24 cellular contexts compared by ENCODE assay signal in the genomic region with DNA sequence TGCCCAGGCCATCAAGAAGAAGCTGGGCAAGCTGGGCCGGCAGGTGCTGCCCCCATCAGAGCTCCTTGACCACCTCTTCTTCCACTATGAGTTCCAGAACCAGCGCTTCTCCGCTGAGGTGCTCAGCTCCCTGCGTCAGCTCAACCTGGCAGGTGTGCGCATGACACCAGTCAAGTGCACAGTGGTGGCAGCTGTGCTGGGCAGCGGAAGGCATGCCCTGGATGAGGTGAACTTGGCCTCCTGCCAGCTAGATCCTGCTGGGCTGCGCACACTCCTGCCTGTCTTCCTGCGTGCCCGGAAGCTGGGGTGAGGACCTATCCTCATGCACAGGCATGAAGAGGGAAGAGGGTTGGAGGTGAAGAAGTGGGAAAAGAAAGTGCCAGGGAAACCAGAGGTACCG. TPM values are rescaled to one million over a fixed set of nuclear protein-coding genes. Genes with fewer than 3 reads are reported as not detected.
DNase-seq lines count a peak whose midpoint lies in the region; ATAC-seq and TF ChIP-seq lines count a peak whose summit lies in the region.
"Had no signal": no experiment of that assay in that cellular context is flagged by ENCODE, and none has a peak within 500 bp of the region (broad histone marks: within the 10 kb centered on the region; RNA-seq: fewer than 3 reads in every experiment).

No MANE protein-coding gene starts in this region.

- H3K9me2 ChIP-seq in hepatocyte (replicated peaks; ENCODE audit: insufficient read depth), result no peaks in the 10 kb centered on the region

- ATAC-seq in upper lobe of left lung (ENCODE audit: low FRiP score in 2 of 2), result no peak
- ATAC-seq: natural killer cell treated with Interleukin-12 subunit alpha and Interleukin-12 subunit beta and Interleukin-15 and Interleukin-18, amount 100 ng/mL, for 72 hours; Right ventricle myocardium inferior; WTC11 had no signal

- H3K4me1 ChIP-seq in hepatocyte (ENCODE audit: insufficient read depth), result no peaks in the 10 kb centered on the region
- H3K4me1 ChIP-seq in upper lobe of left lung, result no peaks in the 10 kb centered on the region
- H3K4me1 ChIP-seq: uterus had no signal

- no peak for TF ChIP-seq EP300 in upper lobe of left lung (IDR thresholded peaks at IDR 0.05)

- H3K27me3 ChIP-seq in hepatocyte (no peaks in the 10 kb centered on the region), upper lobe of left lung (no peaks in the 10 kb centered on the region)
- H3K27me3 ChIP-seq: uterus had no signal

- 99% methylated on average over 10 of the region's 10 CpGs for WGBS in hepatocyte (ENCODE audit: low lambda C conversion rate, missing lambda C conversion rate)
- WGBS in upper lobe of left lung, 2 donors, result 92 to 93% methylated on average over 5 to 10 of the region's 10 CpGs

- TF ChIP-seq CTCF in hepatocyte (IDR thresholded peaks at IDR 0.05; ENCODE audit: poor library complexity) (no peak), upper lobe of left lung (IDR thresholded peaks at IDR 0.05) (no peak)

- no peaks in the 10 kb centered on the region for H3K79me2 ChIP-seq in hepatocyte

- H3K9me3 ChIP-seq in hepatocyte (ENCODE audit: low read depth) (no peaks in the 10 kb centered on the region), upper lobe of left lung (no peaks in the 10 kb centered on the region)
- H3K9me3 ChIP-seq: uterus had no signal

- no peak overlapping the region for H3K4me3 ChIP-seq in hepatocyte
- no peak overlapping the region for H3K4me3 ChIP-seq in upper lobe of left lung
- H3K4me3 ChIP-seq: smooth muscle cell, uterus had no signal

- no peaks in the 10 kb centered on the region for H4K20me1 ChIP-seq in hepatocyte (ENCODE audit: insufficient read depth, poor library complexity, severe bottlenecking)

- no peak overlapping the region for H3K27ac ChIP-seq in hepatocyte
- no peak overlapping the region for H3K27ac ChIP-seq in upper lobe of left lung
- H3K27ac ChIP-seq: uterus had no signal

- no peak overlapping the region for H2AFZ ChIP-seq in hepatocyte

- H3K36me3 ChIP-seq in hepatocyte (replicated peaks; ENCODE audit: insufficient read depth, low read depth) (no peaks in the 10 kb centered on the region), upper lobe of left lung (peaks cover under 1 to 54% (median 26%) of the 10 kb centered on the region in 4 donors)
- H3K36me3 ChIP-seq: uterus had no signal

- TF ChIP-seq POLR2A in upper lobe of left lung (IDR thresholded peaks at IDR 0.05), result no peak

- no peak overlapping the region for H3K4me2 ChIP-seq in hepatocyte
- H3K4me2 ChIP-seq: smooth muscle cell had no signal

- DNase-seq in DMS79 treated with DMSO at 0.1 percent for 48 hours (lab: John Stamatoyannopoulos, UW), result peak; percentile 98
- DNase-seq in NCI-H1417 treated with DMSO at 0.1 percent for 48 hours (lab: John Stamatoyannopoulos, UW), result peak; percentile 82
- peak; percentile 67 for DNase-seq in NCI-H345 treated with DMSO at 0.1 percent for 48 hours (lab: John Stamatoyannopoulos, UW; ENCODE audit: unreplicated experiment)
- peak; percentile 5 for DNase-seq in hepatocyte (ENCODE audit: low spot score)
- DNase-seq in activated gamma-delta T cell treated with Interleukin-2 at 50 U/mL for 16 hours, result no peak
- no peak for DNase-seq in upper lobe of left lung
- DNase-seq in A172 (ENCODE audit: low spot score), result no peak
- DNase-seq: activated CD4-positive, alpha-beta memory T cell treated with anti-CD3 and anti-CD28 coated beads for 36 hours; activated naive CD4-positive, alpha-beta T cell treated with anti-CD3 and anti-CD28 coated beads, Interleukin-2, amount 50 U/mL, for 16 hours; activated T-cell treated with anti-CD3 and anti-CD28 coated beads, Interleukin-2, amount 50 U/mL, for 24 hours; AML-193; cortex of kidney; foreskin fibroblast; hippocampal formation; kidney; NCI-H1694 treated with DMSO at 0.1 percent for 48 hours; stimulated activated CD4-positive, alpha-beta T cell treated with anti-CD3 and anti-CD28 coated beads, Interleukin-4, amount 100 ng/mL, for 4 hours; uterus had no signal

RNA-seq across cellular contexts. Expression of gene NHERF4, which starts 5.3 kb away (rescaled TPM):
- total RNA-seq in hepatocyte (12.7 and 27.0 TPM in 2 replicates), upper lobe of left lung (1 to 10 TPM in 1 of 6 donors, under 1 TPM in 3, not detected in 2; 0.29 to 1.0 (median 0.81) TPM)
- 26.5 and 32.8 TPM in 2 replicates for polyA plus RNA-seq in hepatocyte
- not detected in 2 replicates for total RNA-seq in A172 (2014; rRNA removed; shearing (Covaris generic))
- total RNA-seq: endothelial cell of umbilical vein, LHCN-M2, Right ventricle myocardium inferior, smooth muscle cell had no signal
- polyA plus RNA-seq: endothelial cell of umbilical vein had no signal

RNA-seq across cellular contexts. Expression of gene NLRX1, which starts 11.5 kb away (rescaled TPM):
- total RNA-seq in hepatocyte (12.5 and 13.3 TPM in 2 replicates), upper lobe of left lung (10 to 100 TPM; 13.1 to 34.5 (median 20.2) TPM)
- polyA plus RNA-seq in hepatocyte, result 9.4 and 10.0 TPM in 2 replicates
- total RNA-seq in A172 (2014; rRNA removed; shearing (Covaris generic)), result 7.9 and 15.0 TPM in 2 replicates

RNA-seq across cellular contexts. Expression of gene CBL, which starts 26.2 kb away (rescaled TPM):
- total RNA-seq in hepatocyte (12.1 and 15.6 TPM in 2 replicates), upper lobe of left lung (10 to 100 TPM; 15.4 to 32.2 (median 18.9) TPM)
- polyA plus RNA-seq in hepatocyte, result 4.6 and 6.6 TPM in 2 replicates
- total RNA-seq in A172 (2014; rRNA removed; shearing (Covaris generic)), result 8.1 and 9.7 TPM in 2 replicates

RNA-seq across cellular contexts. Expression of gene ABCG4, which starts 31.1 kb away (rescaled TPM):
- total RNA-seq in hepatocyte, result not detected in 2 replicates
- 0.45 and 0.99 TPM in 2 replicates for polyA plus RNA-seq in hepatocyte
- total RNA-seq in upper lobe of left lung, result under 1 TPM in 2 of 6 donors, not detected in 4; 0.06 to 0.78 TPM
- total RNA-seq in A172 (2014; rRNA removed; shearing (Covaris generic)), result 0.05 TPM in 1 of 2 replicates, not detected in the other
- total RNA-seq: activated CD4-positive, alpha-beta memory T cell treated with anti-CD3 and anti-CD28 coated beads for 36 hours; natural killer cell treated with Interleukin-12 subunit alpha and Interleukin-12 subunit beta and Interleukin-15 and Interleukin-18, amount 100 ng/mL, for 72 hours had no signal

RNA-seq across cellular contexts. Expression of gene HINFP, which starts 58.6 kb away (rescaled TPM):
- total RNA-seq in hepatocyte, result 10.9 and 25.3 TPM in 2 replicates
- 16.4 and 19.8 TPM in 2 replicates for polyA plus RNA-seq in hepatocyte
- total RNA-seq in upper lobe of left lung, result 10 to 100 TPM; 22.3 to 90.1 (median 25.6) TPM
- 6.4 and 8.4 TPM in 2 replicates for total RNA-seq in A172 (2014; rRNA removed; shearing (Covaris generic))

Comparison
In these comparisons a context has a peak if more than half of its experiments do, and no peak if none do; other contexts are left out.
1. DNase-seq: peak in DMS79 treated with DMSO at 0.1 percent for 48 hours (single experiment), NCI-H1417 treated with DMSO at 0.1 percent for 48 hours (single experiment), NCI-H345 treated with DMSO at 0.1 percent for 48 hours (single experiment) and hepatocyte (single experiment); none in activated gamma-delta T cell treated with Interleukin-2 at 50 U/mL for 16 hours (single experiment), upper lobe of left lung (0 of 2) and A172 (single experiment).